ENCODE assay signal across 8 cellular contexts in the genomic region with DNA sequence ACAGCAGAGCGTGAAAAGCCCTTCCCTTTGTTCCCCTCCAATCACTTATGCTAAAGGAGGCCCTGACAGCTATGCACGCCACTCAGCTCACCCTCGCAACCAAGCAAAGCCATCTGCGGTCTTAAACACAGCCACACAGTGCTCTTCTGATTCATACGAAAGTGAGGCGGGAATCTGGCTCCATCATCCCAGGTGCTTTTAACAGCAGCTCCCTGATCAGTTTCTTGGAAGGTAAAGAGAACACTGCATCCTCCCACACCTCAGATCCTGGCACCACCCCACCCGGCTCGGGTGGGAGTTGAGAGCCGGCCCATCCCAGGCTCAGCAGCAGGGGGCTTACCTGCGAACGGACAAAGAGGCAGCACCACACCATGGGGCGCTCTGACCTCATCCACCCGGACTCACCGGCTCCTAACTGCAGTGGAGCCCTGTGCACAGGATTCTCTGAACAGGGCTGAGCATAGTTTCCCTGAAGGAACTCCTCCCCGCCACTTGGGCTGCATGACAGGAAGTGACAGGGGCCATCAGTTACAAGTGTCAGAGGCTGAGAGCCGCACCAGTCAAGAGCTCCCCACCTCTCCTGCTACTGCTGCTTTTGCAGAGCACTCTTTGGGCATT.
DNase-seq lines count a peak whose midpoint lies in the region; ATAC-seq and TF ChIP-seq lines count a peak whose summit lies in the region.

No MANE protein-coding gene starts in this region.

- peak overlapping the region; percentile 87 to 95 for H3K27ac Mint-ChIP-seq in stimulated activated naive CD8-positive, alpha-beta T cell treated with anti-CD3 and anti-CD28 coated beads, Interleukin-15, amount 100 ng/mL, for 72 hours

- in situ Hi-C loops in ACHN (cut with HindIII; ENCODE audit: low pct_ligation_motif_present, low pct_unique_long_range_greater_than_20kb, low sequenced_read_pairs) = no loop called here

- H3K27ac ChIP-seq in mesodermal cell (ENCODE audit: low read depth, low read length, severe bottlenecking) = no peak overlapping the region

- H3K4me1 Mint-ChIP-seq in stimulated activated naive CD8-positive, alpha-beta T cell treated with anti-CD3 and anti-CD28 coated beads, Interleukin-15, amount 100 ng/mL, for 72 hours = peaks cover 84% of the 10 kb centered on the region

- peaks cover 19% of the 10 kb centered on the region for H3K4me1 ChIP-seq in mesodermal cell (ENCODE audit: control insufficient read depth, insufficient read depth, low read length, poor library complexity, severe bottlenecking)

- H3K27me3 Mint-ChIP-seq in stimulated activated naive CD8-positive, alpha-beta T cell treated with anti-CD3 and anti-CD28 coated beads, Interleukin-15, amount 100 ng/mL, for 72 hours = no peaks in the 10 kb centered on the region

- 66% methylated on average over 11 to 13 of the region's 16 CpGs for WGBS in mesodermal cell (ENCODE audit: insufficient coverage in 2 of 2), 2 experiments

- H3K4me3 ChIP-seq in mesodermal cell (ENCODE audit: extremely low read depth, insufficient read depth, low read length, poor library complexity, severe bottlenecking) = peak overlapping the region; percentile 3

- peak; percentile 42 for ATAC-seq in HG02623 (IDR thresholded peaks at IDR 0.05; ENCODE audit: unreplicated experiment)
- ATAC-seq in stimulated activated naive CD8-positive, alpha-beta T cell treated with anti-CD3 and anti-CD28 coated beads, Interleukin-15, amount 100 ng/mL, for 72 hours = peak; percentile 91

- peak overlapping the region; percentile 89 to 96 for H3K4me3 Mint-ChIP-seq in stimulated activated naive CD8-positive, alpha-beta T cell treated with anti-CD3 and anti-CD28 coated beads, Interleukin-15, amount 100 ng/mL, for 72 hours

- DNase-seq in NCI-H510A treated with DMSO at 0.1 percent for 48 hours (lab: John Stamatoyannopoulos, UW) (peak; percentile 58), activated T-helper 1 cell treated with Interleukin-2 at 50 U/mL for 16 hours (ENCODE audit: low read depth) (peak; percentile 61), NCI-H128 (lab: John Stamatoyannopoulos, UW; ENCODE audit: unreplicated experiment) (no peak), ACHN (no peak)
- peak; percentile 75 to 82 for DNase-seq in stimulated activated naive CD8-positive, alpha-beta T cell treated with anti-CD3 and anti-CD28 coated beads, Interleukin-15, amount 100 ng/mL, for 72 hours

- H3K9me3 Mint-ChIP-seq in stimulated activated naive CD8-positive, alpha-beta T cell treated with anti-CD3 and anti-CD28 coated beads, Interleukin-15, amount 100 ng/mL, for 72 hours = no peaks in the 10 kb centered on the region

- 0 out of 2 replicates have a peak, but pooled peaks have one; percentile 8 for TF ChIP-seq CTCF in GM12874 (IDR thresholded peaks at IDR 0.05; ENCODE audit: insufficient read depth, low read depth, low read length)

- H3K9me3 ChIP-seq in mesodermal cell (ENCODE audit: control insufficient read depth, low read length) = peaks cover 5% of the 10 kb centered on the region

- H3K36me3 ChIP-seq in mesodermal cell (ENCODE audit: control insufficient read depth, insufficient read depth, low read length) = no peaks in the 10 kb centered on the region

Comparison
In these comparisons a context has a peak if more than half of its experiments do, and no peak if none do; other contexts are left out.
1. DNase-seq: peak in NCI-H510A treated with DMSO at 0.1 percent for 48 hours (single experiment), activated T-helper 1 cell treated with Interleukin-2 at 50 U/mL for 16 hours (single experiment) and stimulated activated naive CD8-positive, alpha-beta T cell treated with anti-CD3 and anti-CD28 coated beads, Interleukin-15, amount 100 ng/mL, for 72 hours (2 of 2); none in NCI-H128 (single experiment) and ACHN (single experiment).